ENCODE assay signal across 8 cellular contexts in genomic region chr13:71864094-71864980, GRCh38. TPM values are rescaled to one million over a fixed set of nuclear protein-coding genes. Genes with fewer than 3 reads are reported as not detected.
DNase-seq lines count a peak whose midpoint lies in the region; TF ChIP-seq lines count a peak whose summit lies in the region.

No MANE protein-coding gene starts in this region.

- H3K4me3 ChIP-seq in mononuclear cell (ENCODE audit: low read length) (peak overlapping the region; percentile 49), uterus (peak overlapping the region; percentile 45 to 48)

- H3K27me3 ChIP-seq in mononuclear cell (ENCODE audit: insufficient read depth, low read length) (peaks cover 17% of the 10 kb centered on the region), uterus (peaks cover 0 to 8% of the 10 kb centered on the region in 2 donors)

- no peak for TF ChIP-seq CTCF in uterus (IDR thresholded peaks at IDR 0.05)

- H3K9me3 ChIP-seq in mononuclear cell (ENCODE audit: low read depth, low read length): no peaks in the 10 kb centered on the region
- no peaks in the 10 kb centered on the region for H3K9me3 ChIP-seq in uterus

- intact Hi-C loops in uterus (cut with DNase I; ENCODE audit: low total_unique reads): no loop called here

- peak overlapping the region; percentile 66 to 79 for H3K27ac ChIP-seq in uterus

- H3K36me3 ChIP-seq in uterus: no peaks in the 10 kb centered on the region

- DNase-seq in DMS153 (lab: John Stamatoyannopoulos, UW) (peak; percentile 47), DMS153 treated with DMSO at 0.1 percent for 48 hours (lab: John Stamatoyannopoulos, UW; ENCODE audit: unreplicated experiment) (no peak), NOMO-1 treated with dmso at 0.1 percent for 144 hours (lab: John Stamatoyannopoulos, UW; ENCODE audit: unreplicated experiment) (peak; percentile 78), ecto neural progenitor cell (ENCODE audit: low spot score) (peak; percentile 75), uterus (peak; percentile 49 to 54), GM19240 (ENCODE audit: insufficient read length, low spot score) (no peak), T-helper 9 cell (no peak)

- peaks cover 4% of the 10 kb centered on the region for H3K4me1 ChIP-seq in mononuclear cell (ENCODE audit: insufficient read depth, low read length)
- H3K4me1 ChIP-seq in uterus: no peaks in the 10 kb centered on the region

- peak in 1 of 2 donors; percentile 43 for TF ChIP-seq POLR2A in uterus (IDR thresholded peaks at IDR 0.05)

RNA-seq across cellular contexts. Expression of gene DACH1, which starts 2.7 kb away (rescaled TPM):
- total RNA-seq in mononuclear cell: 0.42 TPM
- total RNA-seq in uterus: 10 to 100 TPM in 1 of 4 donors, 1 to 10 TPM in 3; 1.5 to 55.1 (median 4.7) TPM

Comparison
In these comparisons a context has a peak if more than half of its experiments do, and no peak if none do; other contexts are left out.
1. DNase-seq: peak in DMS153 (single experiment), NOMO-1 treated with dmso at 0.1 percent for 144 hours (single experiment), ecto neural progenitor cell (single experiment) and uterus (2 of 2); none in DMS153 treated with DMSO at 0.1 percent for 48 hours (single experiment), GM19240 (single experiment) and T-helper 9 cell (single experiment).